In the genomic region with DNA sequence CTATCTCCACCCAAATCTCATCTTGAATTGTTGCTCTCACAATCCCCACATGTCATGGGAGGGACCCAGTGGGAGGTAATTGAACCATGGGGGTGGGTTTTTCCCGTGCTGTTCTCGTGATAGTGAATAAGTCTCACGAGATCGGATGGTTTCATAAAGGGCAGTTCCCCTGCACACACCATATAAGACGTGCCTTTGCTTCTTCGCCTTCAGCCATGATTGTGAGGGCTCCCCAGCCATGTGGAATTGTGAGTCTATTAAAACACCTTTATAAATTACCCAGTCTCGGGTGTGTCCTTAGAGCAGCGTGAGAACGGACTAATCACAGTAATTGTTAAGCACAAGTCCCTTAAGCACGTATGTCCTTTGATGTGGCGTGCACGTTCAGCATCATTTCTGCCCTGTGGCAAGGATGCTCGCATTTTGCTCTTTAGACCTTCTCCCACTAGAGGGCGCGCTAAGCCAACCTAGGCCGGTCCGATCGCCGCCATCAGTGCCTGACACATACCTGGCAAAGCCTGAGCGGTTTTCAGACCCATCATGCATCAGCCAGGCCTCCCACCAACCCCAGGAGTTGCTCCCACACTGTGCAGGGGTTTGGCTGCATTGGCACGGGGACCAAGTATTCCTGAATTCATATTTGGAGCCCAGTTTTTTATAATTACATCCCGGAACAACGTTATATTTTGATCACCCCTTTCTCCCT, we compare ENCODE assay signal across 8 cellular contexts.
DNase-seq lines count a peak whose midpoint lies in the region; ATAC-seq and TF ChIP-seq lines count a peak whose summit lies in the region.
"Not testable (repeated sequence)": the region's sequence is repeated elsewhere in the genome, so short reads cannot be mapped to it uniquely, and the experiment has no call there.

No MANE protein-coding gene starts in this region.

- WGBS in esophagus muscularis mucosa, result 48% methylated on average over 3 of the region's 23 CpGs

- H3K4me3 Mint-ChIP-seq in naive thymus-derived CD4-positive, alpha-beta T cell, result not testable (repeated sequence)

- H3K27me3 ChIP-seq in BE2C; esophagus muscularis mucosa; naive thymus-derived CD4-positive, alpha-beta T cell (ENCODE audit: control insufficient read depth in 2 of 2, insufficient read depth in 2 of 2, low read length in 2 of 2): not testable (repeated sequence)

- not testable (repeated sequence) for H3K27ac ChIP-seq in esophagus muscularis mucosa (replicated peaks in 1 of 4); naive thymus-derived CD4-positive, alpha-beta T cell (ENCODE audit: low read depth, low read length)

- intact Hi-C loops in esophagus muscularis mucosa (cut with DNase I); naive thymus-derived CD4-positive, alpha-beta T cell (cut with micrococcal nuclease): not testable (repeated sequence)

- POLR2A ChIA-PET in naive thymus-derived CD4-positive, alpha-beta T cell (lab: Charles Lee), result not testable (repeated sequence)

- not testable (repeated sequence) for H3K36me3 Mint-ChIP-seq in naive thymus-derived CD4-positive, alpha-beta T cell

- H3K4me1 ChIP-seq in BE2C; esophagus muscularis mucosa; naive thymus-derived CD4-positive, alpha-beta T cell (ENCODE audit: control insufficient read depth in 2 of 2, insufficient read depth in 2 of 2, low read length in 2 of 2): not testable (repeated sequence)

- peak; percentile 53 for DNase-seq in BE2C
- peak; percentile 43 for DNase-seq in T-helper 22 cell (ENCODE audit: low read depth)
- peak; percentile 41 for DNase-seq in activated T-helper 9 cell treated with anti-CD3 and anti-CD28 coated beads, Interleukin-2, amount 50 U/mL, for 16 hours (ENCODE audit: low read depth)
- peak; percentile 7 for DNase-seq in esophagus muscularis mucosa (ENCODE audit: extremely low spot score)
- peak; percentile 53 to 80 (median 69) for DNase-seq in naive thymus-derived CD4-positive, alpha-beta T cell
- peak; percentile 57 to 67 (median 65) for DNase-seq in stimulated activated CD4-positive, alpha-beta T cell treated with anti-CD3 and anti-CD28 coated beads, TNF-alpha, amount 100 ng/mL, for 48 hours (ENCODE audit: low read depth in 3 of 3)

- peak; percentile 84 for ATAC-seq in GM19328 (IDR thresholded peaks at IDR 0.05; ENCODE audit: unreplicated experiment)
- peak; percentile 94 for ATAC-seq in HG03095 (IDR thresholded peaks at IDR 0.05; ENCODE audit: unreplicated experiment)
- ATAC-seq in naive thymus-derived CD4-positive, alpha-beta T cell, result peak; percentile 99

- not testable (repeated sequence) for H3K4me3 ChIP-seq in BE2C (ENCODE audit: low read depth, low read length); esophagus muscularis mucosa; naive thymus-derived CD4-positive, alpha-beta T cell (ENCODE audit: low read length)

- peaks cover 0 to 14% (median 5%) of the 10 kb centered on the region in 5 donors for H3K27me3 Mint-ChIP-seq in naive thymus-derived CD4-positive, alpha-beta T cell

- TF ChIP-seq POLR2A in esophagus muscularis mucosa (IDR thresholded peaks at IDR 0.05; ENCODE audit: low read depth), result not testable (repeated sequence)

- TF ChIP-seq CTCF in BE2C (IDR thresholded peaks at IDR 0.05; ENCODE audit: low read depth, low read length) (peak; percentile 22; the same call in 1 of the 2 replicates), esophagus muscularis mucosa (IDR thresholded peaks at IDR 0.05) (peak; percentile 5 to 48 (median 47))

- not testable (repeated sequence) for TF ChIP-seq EP300 in esophagus muscularis mucosa (IDR thresholded peaks at IDR 0.05)

- CTCF ChIA-PET in naive thymus-derived CD4-positive, alpha-beta T cell (lab: Charles Lee), result not testable (repeated sequence)

- H3K27ac Mint-ChIP-seq in naive thymus-derived CD4-positive, alpha-beta T cell, result not testable (repeated sequence)

- H3K9me3 ChIP-seq in BE2C; esophagus muscularis mucosa; naive thymus-derived CD4-positive, alpha-beta T cell (ENCODE audit: control insufficient read depth in 2 of 3, low read length in 3 of 3): not testable (repeated sequence)

- H3K36me3 ChIP-seq in BE2C; esophagus muscularis mucosa; naive thymus-derived CD4-positive, alpha-beta T cell (ENCODE audit: control insufficient read depth in 2 of 3, insufficient read depth in 3 of 3, low read length in 3 of 3): not testable (repeated sequence)

- H3K4me1 Mint-ChIP-seq in naive thymus-derived CD4-positive, alpha-beta T cell, result not testable (repeated sequence)

- not testable (repeated sequence) for H3K9me3 Mint-ChIP-seq in naive thymus-derived CD4-positive, alpha-beta T cell

Comparison
In these comparisons a context has a peak if more than half of its experiments do, and no peak if none do; other contexts are left out.
1. DNase-seq: peak in every context shown above with its lines; median percentile 69 in naive thymus-derived CD4-positive, alpha-beta T cell; 65 in stimulated activated CD4-positive, alpha-beta T cell treated with anti-CD3 and anti-CD28 coated beads, TNF-alpha, amount 100 ng/mL, for 48 hours; 53 in BE2C; 43 in T-helper 22 cell; 41 in activated T-helper 9 cell treated with anti-CD3 and anti-CD28 coated beads, Interleukin-2, amount 50 U/mL, for 16 hours; 7 in esophagus muscularis mucosa.